In the genomic region with DNA sequence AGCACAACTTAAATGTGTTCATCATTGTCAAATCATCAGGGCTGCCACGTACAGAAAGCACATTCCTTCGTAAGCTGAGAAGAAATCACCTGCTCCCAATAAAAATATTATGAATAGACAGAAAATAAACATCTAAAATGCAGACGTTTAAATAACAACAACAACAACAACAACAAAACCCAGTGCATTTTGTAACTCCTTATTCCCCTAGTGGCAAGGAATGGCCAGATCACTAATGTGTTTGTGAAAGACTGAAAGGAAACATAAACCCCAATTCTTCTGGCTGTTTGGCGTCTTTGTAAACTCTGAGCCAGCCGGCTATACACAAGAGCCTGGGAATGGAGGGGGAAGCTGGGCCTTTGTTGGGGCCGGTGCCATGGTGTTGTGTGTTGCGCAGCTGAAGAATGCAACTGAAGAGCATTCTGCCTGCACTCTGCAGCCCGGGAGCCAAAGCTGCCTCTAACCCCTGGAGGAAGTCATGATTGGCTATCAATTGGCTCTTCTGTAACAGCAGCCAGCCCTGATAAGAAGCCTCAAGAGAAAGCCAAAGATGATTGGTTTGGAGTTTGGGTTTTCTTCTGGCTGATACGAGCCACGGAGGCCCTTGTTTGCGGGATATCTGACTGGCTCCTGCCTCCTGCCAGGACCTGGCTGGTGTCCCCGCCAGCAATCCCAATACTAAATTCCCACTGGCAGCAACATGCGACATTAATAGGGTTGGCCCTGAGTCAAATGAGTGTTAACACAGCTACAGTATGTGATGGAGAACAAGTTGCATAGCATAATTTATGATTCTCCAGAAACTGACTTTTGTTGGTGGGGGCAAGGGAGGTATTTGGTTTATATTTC, we compare ENCODE assay signal across 16 cellular contexts.
A peak's percentile ranks its signal among the peaks of the same experiment; 100 is the strongest.
DNase-seq lines count a peak whose midpoint lies in the region; FAIRE-seq and TF ChIP-seq lines count a peak whose summit lies in the region.
"Had no signal": no experiment of that assay in that cellular context is flagged by ENCODE, and none has a peak within 500 bp of the region (broad histone marks: within the 10 kb centered on the region; RNA-seq: fewer than 3 reads in every experiment).

No MANE protein-coding gene starts in this region.

- H3K36me3 Mint-ChIP-seq in endothelial cell (ENCODE audit: low read depth, unreplicated experiment): peaks cover 7% of the 10 kb centered on the region
- H3K36me3 Mint-ChIP-seq in activated T-helper 1 cell treated with anti-CD3 and anti-CD28 coated beads, Interleukin-12 subunit alpha, Interleukin-12 subunit beta, Interleukin-2, Interleukin-4 antibody, amounts not matched to agents 30 ng/mL and 10 ng/mL and 1 ng/mL, durations not matched to agents 14 hours and 24 hours and 36 hours (ENCODE audit: low read depth): no peaks in the 10 kb centered on the region
- H3K36me3 Mint-ChIP-seq: activated naive CD4-positive, alpha-beta T cell treated with anti-CD3 and anti-CD28 coated beads, Interleukin-2, amount 50 U/mL, for 72 hours; IgD-negative memory B cell; stimulated activated effector memory CD8-positive, alpha-beta T cell treated with anti-CD3 and anti-CD28 coated beads, Interleukin-12 subunit alpha, Interleukin-12 subunit beta, amount 100 ng/mL, for 72 hours had no signal

- peaks cover 61% of the 10 kb centered on the region for H3K4me1 ChIP-seq in HUES6 (ENCODE audit: control insufficient read depth, insufficient read depth, low read length)
- H3K4me1 ChIP-seq in prostate gland (replicated peaks): no peaks in the 10 kb centered on the region
- H3K4me1 ChIP-seq: colonic mucosa, parathyroid adenoma had no signal

- intact Hi-C loops in prostate gland (cut with DNase I): no loop called here
- intact Hi-C loops in activated T-helper 1 cell treated with anti-CD3 and anti-CD28 coated beads, Interleukin-12 subunit alpha, Interleukin-12 subunit beta, Interleukin-2, Interleukin-4 antibody, amounts not matched to agents 30 ng/mL and 10 ng/mL and 1 ng/mL, durations not matched to agents 14 hours and 24 hours and 36 hours (cut with micrococcal nuclease): no loop called here

- H3K9me3 Mint-ChIP-seq in endothelial cell (ENCODE audit: unreplicated experiment): no peaks in the 10 kb centered on the region
- no peaks in the 10 kb centered on the region for H3K9me3 Mint-ChIP-seq in activated T-helper 1 cell treated with anti-CD3 and anti-CD28 coated beads, Interleukin-12 subunit alpha, Interleukin-12 subunit beta, Interleukin-2, Interleukin-4 antibody, amounts not matched to agents 30 ng/mL and 10 ng/mL and 1 ng/mL, durations not matched to agents 14 hours and 24 hours and 36 hours
- H3K9me3 Mint-ChIP-seq: activated naive CD4-positive, alpha-beta T cell treated with anti-CD3 and anti-CD28 coated beads, Interleukin-2, amount 50 U/mL, for 72 hours; stimulated activated effector memory CD8-positive, alpha-beta T cell treated with anti-CD3 and anti-CD28 coated beads, Interleukin-12 subunit alpha, Interleukin-12 subunit beta, amount 100 ng/mL, for 72 hours had no signal

- no peak overlapping the region for H3K27ac Mint-ChIP-seq in endothelial cell (ENCODE audit: unreplicated experiment)
- no peak overlapping the region for H3K27ac Mint-ChIP-seq in activated T-helper 1 cell treated with anti-CD3 and anti-CD28 coated beads, Interleukin-12 subunit alpha, Interleukin-12 subunit beta, Interleukin-2, Interleukin-4 antibody, amounts not matched to agents 30 ng/mL and 10 ng/mL and 1 ng/mL, durations not matched to agents 14 hours and 24 hours and 36 hours
- H3K27ac Mint-ChIP-seq: activated naive CD4-positive, alpha-beta T cell treated with anti-CD3 and anti-CD28 coated beads, Interleukin-2, amount 50 U/mL, for 72 hours; IgD-negative memory B cell; stimulated activated effector memory CD8-positive, alpha-beta T cell treated with anti-CD3 and anti-CD28 coated beads, Interleukin-12 subunit alpha, Interleukin-12 subunit beta, amount 100 ng/mL, for 72 hours had no signal

- no peak for TF ChIP-seq POLR2A in prostate gland (IDR thresholded peaks at IDR 0.05)

- peak overlapping the region; percentile 9 for H3K9ac ChIP-seq in HUES6 (ENCODE audit: low read length)
- H3K9ac ChIP-seq: parathyroid adenoma had no signal

- H3K27ac ChIP-seq in HUES6 (ENCODE audit: low read depth, low read length) (peak overlapping the region; percentile 49), substantia nigra (ENCODE audit: low read depth, low read length, poor library complexity, severe bottlenecking) (no peak overlapping the region), prostate gland (no peak overlapping the region)
- H3K27ac ChIP-seq: colonic mucosa, parathyroid adenoma had no signal

- 27% methylated on average over 7 of the region's 13 CpGs for WGBS in prostate gland

- TF ChIP-seq CTCF in endothelial cell (IDR thresholded peaks at IDR 0.05; ENCODE audit: unreplicated experiment) (no peak), prostate gland (IDR thresholded peaks at IDR 0.05) (no peak)

- peaks cover 11% of the 10 kb centered on the region for H3K4me1 Mint-ChIP-seq in endothelial cell (ENCODE audit: unreplicated experiment)
- H3K4me1 Mint-ChIP-seq in activated T-helper 1 cell treated with anti-CD3 and anti-CD28 coated beads, Interleukin-12 subunit alpha, Interleukin-12 subunit beta, Interleukin-2, Interleukin-4 antibody, amounts not matched to agents 30 ng/mL and 10 ng/mL and 1 ng/mL, durations not matched to agents 14 hours and 24 hours and 36 hours (ENCODE audit: low read depth): no peaks in the 10 kb centered on the region
- H3K4me1 Mint-ChIP-seq: IgD-negative memory B cell; stimulated activated effector memory CD8-positive, alpha-beta T cell treated with anti-CD3 and anti-CD28 coated beads, Interleukin-12 subunit alpha, Interleukin-12 subunit beta, amount 100 ng/mL, for 72 hours had no signal

- FAIRE-seq in RCC 7860 (lab: Jason Lieb, UNC): no peak

- H3K27me3 Mint-ChIP-seq in endothelial cell (ENCODE audit: unreplicated experiment): no peaks in the 10 kb centered on the region
- H3K27me3 Mint-ChIP-seq in activated T-helper 1 cell treated with anti-CD3 and anti-CD28 coated beads, Interleukin-12 subunit alpha, Interleukin-12 subunit beta, Interleukin-2, Interleukin-4 antibody, amounts not matched to agents 30 ng/mL and 10 ng/mL and 1 ng/mL, durations not matched to agents 14 hours and 24 hours and 36 hours (ENCODE audit: insufficient read depth): no peaks in the 10 kb centered on the region

- H3K9me3 ChIP-seq in HUES6 (ENCODE audit: control insufficient read depth, insufficient read depth, low read depth, low read length) (no peaks in the 10 kb centered on the region), prostate gland (no peaks in the 10 kb centered on the region)
- H3K9me3 ChIP-seq: colonic mucosa had no signal

- no peak overlapping the region for H3K4me3 Mint-ChIP-seq in endothelial cell (ENCODE audit: unreplicated experiment)
- H3K4me3 Mint-ChIP-seq in activated T-helper 1 cell treated with anti-CD3 and anti-CD28 coated beads, Interleukin-12 subunit alpha, Interleukin-12 subunit beta, Interleukin-2, Interleukin-4 antibody, amounts not matched to agents 30 ng/mL and 10 ng/mL and 1 ng/mL, durations not matched to agents 14 hours and 24 hours and 36 hours: no peak overlapping the region
- H3K4me3 Mint-ChIP-seq: IgD-negative memory B cell; stimulated activated effector memory CD8-positive, alpha-beta T cell treated with anti-CD3 and anti-CD28 coated beads, Interleukin-12 subunit alpha, Interleukin-12 subunit beta, amount 100 ng/mL, for 72 hours had no signal

- DNase-seq in endothelial cell (ENCODE audit: low spot score): peak; percentile 16
- peak; percentile 12 for DNase-seq in left kidney (ENCODE audit: low read depth, low spot score)
- DNase-seq in substantia nigra (lab: John Stamatoyannopoulos, UW): peak in 31 of 49 donors; percentile 0 to 63 (median 9)
- DNase-seq in prostate gland (ENCODE audit: low spot score): no peak
- no peak for DNase-seq in activated T-helper 1 cell treated with anti-CD3 and anti-CD28 coated beads, Interleukin-12 subunit alpha, Interleukin-12 subunit beta, Interleukin-2, Interleukin-4 antibody, amounts not matched to agents 30 ng/mL and 10 ng/mL and 1 ng/mL, durations not matched to agents 14 hours and 24 hours and 36 hours (ENCODE audit: low spot score)
- DNase-seq in RCC 7860 (ENCODE audit: low spot score): no peak
- no peak for DNase-seq in NCI-H2196 treated with DMSO at 0.1 percent for 48 hours (lab: John Stamatoyannopoulos, UW; ENCODE audit: unreplicated experiment)
- DNase-seq: colonic mucosa; NCI-H1436 treated with DMSO at 0.1 percent for 48 hours; NCI-H524; stimulated activated CD4-positive, alpha-beta T cell treated with anti-CD3 and anti-CD28 coated beads, Interleukin-2, amount 100 ng/mL, for 48 hours had no signal

- H3K36me3 ChIP-seq in HUES6 (ENCODE audit: control insufficient read depth, insufficient read depth, low read length) (peaks cover 61% of the 10 kb centered on the region), prostate gland (no peaks in the 10 kb centered on the region)
- H3K36me3 ChIP-seq: colonic mucosa had no signal

- H3K27me3 ChIP-seq in HUES6 (ENCODE audit: control insufficient read depth, insufficient read depth, low read length) (no peaks in the 10 kb centered on the region; the same call in 1 of the 2 replicates), prostate gland (replicated peaks; ENCODE audit: insufficient read depth) (no peaks in the 10 kb centered on the region)
- H3K27me3 ChIP-seq: colonic mucosa had no signal

- H3K4me3 ChIP-seq in HUES6 (ENCODE audit: low read depth, low read length) (peak overlapping the region; percentile 28), prostate gland (no peak overlapping the region)
- H3K4me3 ChIP-seq: colonic mucosa had no signal

Comparison
In these comparisons a context has a peak if more than half of its experiments do, and no peak if none do; other contexts are left out.
1. DNase-seq: peak in endothelial cell (single experiment), left kidney (single experiment) and substantia nigra (31 of 49); none in prostate gland (single experiment), activated T-helper 1 cell treated with anti-CD3 and anti-CD28 coated beads, Interleukin-12 subunit alpha, Interleukin-12 subunit beta, Interleukin-2, Interleukin-4 antibody, amounts not matched to agents 30 ng/mL and 10 ng/mL and 1 ng/mL, durations not matched to agents 14 hours and 24 hours and 36 hours (single experiment), RCC 7860 (single experiment) and NCI-H2196 treated with DMSO at 0.1 percent for 48 hours (single experiment).